Comparison of ENCODE assay signal across 16 cellular contexts in the genomic region with DNA sequence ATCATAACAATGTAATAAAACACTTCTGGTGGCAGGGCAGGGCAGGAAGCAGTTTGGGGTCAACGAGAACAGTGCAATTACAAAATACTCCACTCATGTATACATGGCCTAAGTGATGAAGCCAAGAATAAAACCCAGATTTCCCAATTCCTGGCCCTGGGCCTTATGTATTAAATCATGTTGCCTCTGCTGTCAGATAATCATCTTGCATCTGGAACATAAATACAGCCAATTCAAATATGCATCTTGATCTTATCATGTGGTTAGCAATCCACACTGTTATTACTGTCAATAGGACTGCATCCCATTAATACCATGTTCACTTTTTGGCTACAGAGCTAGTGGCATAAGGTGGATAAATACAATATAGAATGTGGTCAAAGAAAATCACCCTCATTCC.
DNase-seq lines count a peak whose midpoint lies in the region; ATAC-seq and TF ChIP-seq lines count a peak whose summit lies in the region.
"Had no signal": no experiment of that assay in that cellular context is flagged by ENCODE, and none has a peak within 500 bp of the region (broad histone marks: within the 10 kb centered on the region; RNA-seq: fewer than 3 reads in every experiment).

No MANE protein-coding gene starts in this region.

- no peaks in the 10 kb centered on the region for H3K9me3 Mint-ChIP-seq in activated naive CD4-positive, alpha-beta T cell treated with anti-CD3 and anti-CD28 coated beads, Interleukin-2, amount 50 U/mL, for 72 hours
- H3K9me3 Mint-ChIP-seq: T-cell had no signal

- no peak overlapping the region for H3K4me3 ChIP-seq in BE2C (ENCODE audit: low read depth, low read length)
- no peak overlapping the region for H3K4me3 ChIP-seq in fibroblast of mammary gland (ENCODE audit: control insufficient read depth, low read depth, low read length)
- no peak overlapping the region for H3K4me3 ChIP-seq in lower lobe of right lung
- H3K4me3 ChIP-seq: heart right ventricle, PC-9, testis had no signal

- H3K27ac ChIP-seq in lower lobe of right lung, result no peak overlapping the region
- H3K27ac ChIP-seq: C4-2B, heart right ventricle, PC-9, testis had no signal

- H3K36me3 Mint-ChIP-seq in activated naive CD4-positive, alpha-beta T cell treated with anti-CD3 and anti-CD28 coated beads, Interleukin-2, amount 50 U/mL, for 72 hours, result no peaks in the 10 kb centered on the region
- H3K36me3 Mint-ChIP-seq: T-cell had no signal

- H3K27me3 ChIP-seq in BE2C, result no peaks in the 10 kb centered on the region
- H3K27me3 ChIP-seq in lower lobe of right lung (ENCODE audit: low read depth), result no peaks in the 10 kb centered on the region
- H3K27me3 ChIP-seq: heart right ventricle, testis had no signal

- no peaks in the 10 kb centered on the region for H3K36me3 ChIP-seq in BE2C
- no peaks in the 10 kb centered on the region for H3K36me3 ChIP-seq in lower lobe of right lung
- H3K36me3 ChIP-seq: heart right ventricle had no signal

- H3K4me1 ChIP-seq in BE2C, result peaks cover 10% of the 10 kb centered on the region
- no peaks in the 10 kb centered on the region for H3K4me1 ChIP-seq in lower lobe of right lung
- H3K4me1 ChIP-seq: heart right ventricle, testis had no signal

- H3K27ac Mint-ChIP-seq in activated naive CD4-positive, alpha-beta T cell treated with anti-CD3 and anti-CD28 coated beads, Interleukin-2, amount 50 U/mL, for 72 hours, result no peak overlapping the region
- H3K27ac Mint-ChIP-seq: T-cell had no signal

- no peak for TF ChIP-seq CTCF in BE2C (IDR thresholded peaks at IDR 0.05; ENCODE audit: low read depth, low read length)
- TF ChIP-seq CTCF in fibroblast of mammary gland (conservative IDR thresholded peaks at IDR 0.05; ENCODE audit: control insufficient read depth, insufficient read depth, low read depth, low read length), result no peak
- no peak for TF ChIP-seq CTCF in lower lobe of right lung (IDR thresholded peaks at IDR 0.05)

- DNase-seq in BE2C (peak; percentile 43), GM04504 (ENCODE audit: low read depth) (peak; percentile 4), NOMO-1 treated with dmso at 0.1 percent for 144 hours (lab: John Stamatoyannopoulos, UW; ENCODE audit: unreplicated experiment) (peak; percentile 90), fibroblast of mammary gland (ENCODE audit: low read depth) (peak; percentile 42), KG1 (lab: John Stamatoyannopoulos, UW) (no peak), lower lobe of right lung (no peak)
- no peak for DNase-seq in activated naive CD4-positive, alpha-beta T cell treated with anti-CD3 and anti-CD28 coated beads, Interleukin-2, amount 50 U/mL, for 72 hours (ENCODE audit: low spot score in 2 of 2)
- DNase-seq: amygdala; heart right ventricle; NCI-H345; nucleus accumbens; stimulated activated CD4-positive, alpha-beta T cell treated with anti-CD3 and anti-CD28 coated beads, Interleukin-4, amount 100 ng/mL, for 24 hours; T-cell; testis had no signal

- ATAC-seq in activated naive CD4-positive, alpha-beta T cell treated with anti-CD3 and anti-CD28 coated beads, Interleukin-2, amount 50 U/mL, for 72 hours, result no peak
- no peak for ATAC-seq in lower lobe of right lung
- ATAC-seq: T-cell had no signal

- intact Hi-C loops in lower lobe of right lung (cut with DNase I), result no loop called here

- H3K9me3 ChIP-seq in BE2C (no peaks in the 10 kb centered on the region), lower lobe of right lung (no peaks in the 10 kb centered on the region)
- H3K9me3 ChIP-seq: heart right ventricle, testis had no signal

Comparison
In these comparisons a context has a peak if more than half of its experiments do, and no peak if none do; other contexts are left out.
1. DNase-seq: peak in BE2C (single experiment), GM04504 (single experiment), NOMO-1 treated with dmso at 0.1 percent for 144 hours (single experiment) and fibroblast of mammary gland (single experiment); none in KG1 (single experiment), activated naive CD4-positive, alpha-beta T cell treated with anti-CD3 and anti-CD28 coated beads, Interleukin-2, amount 50 U/mL, for 72 hours (0 of 2) and lower lobe of right lung (single experiment).